8 cellular contexts compared by ENCODE assay signal in the genomic region with DNA sequence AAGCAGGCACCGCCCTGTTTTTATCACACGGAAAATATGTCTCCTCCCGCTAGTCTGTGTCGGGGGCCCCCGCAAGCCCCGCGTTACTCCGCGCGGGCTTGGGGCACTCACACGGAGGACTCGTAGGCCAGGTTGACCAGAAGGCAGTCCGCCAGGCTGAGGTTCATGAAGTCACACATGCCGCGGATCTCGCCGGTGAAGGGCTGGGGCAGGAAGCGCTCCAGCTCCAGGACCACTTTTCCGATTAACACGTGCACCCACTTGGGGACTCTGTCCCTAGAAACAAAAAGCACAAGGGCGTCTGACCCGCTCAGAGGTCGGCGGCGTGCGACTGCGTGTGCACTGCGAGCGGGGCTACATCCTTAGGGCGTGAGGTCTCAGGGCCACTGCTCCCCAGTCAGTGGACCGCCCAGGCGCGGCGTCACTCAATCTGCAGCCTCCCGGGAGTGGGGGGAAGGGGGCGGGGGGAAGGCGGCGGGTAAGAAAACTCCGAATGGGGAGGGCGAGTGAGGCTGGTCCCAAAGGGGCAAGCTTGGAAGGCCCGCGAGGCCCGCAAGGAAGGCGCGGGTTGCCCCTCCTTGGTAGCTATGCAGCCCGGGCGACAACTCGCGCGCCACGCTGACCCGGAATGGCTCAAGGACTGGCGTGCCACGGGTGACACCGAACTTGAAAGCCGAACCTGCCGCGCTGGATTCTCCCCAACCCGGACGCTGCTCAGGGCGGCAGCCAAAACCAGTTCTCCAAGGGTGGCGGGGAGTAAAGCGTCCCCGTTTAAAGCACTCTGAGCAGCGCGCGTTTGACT. TPM values are rescaled to one million over a fixed set of nuclear protein-coding genes. Genes with fewer than 3 reads are reported as not detected.
A peak's percentile ranks its signal among the peaks of the same experiment; 100 is the strongest.
DNase-seq lines count a peak whose midpoint lies in the region; ATAC-seq lines count a peak whose summit lies in the region.

No MANE protein-coding gene starts in this region.

- peak overlapping the region; percentile 96 for H3K4me3 Mint-ChIP-seq in T-helper 17 cell

- no peaks in the 10 kb centered on the region for H3K27me3 ChIP-seq in right cardiac atrium (ENCODE audit: control insufficient read depth, insufficient read depth)
- H3K27me3 ChIP-seq in rectal smooth muscle tissue (ENCODE audit: control insufficient read depth, insufficient read depth, low read length) = no peaks in the 10 kb centered on the region
- no peaks in the 10 kb centered on the region for H3K27me3 ChIP-seq in aorta (ENCODE audit: control insufficient read depth in 1 of 2, insufficient read depth in 2 of 2, low read length in 1 of 2)

- H3K9me3 ChIP-seq in T-helper 17 cell (ENCODE audit: control insufficient read depth, low read length, poor library complexity, severe bottlenecking) = no peaks in the 10 kb centered on the region
- no peaks in the 10 kb centered on the region for H3K9me3 ChIP-seq in right cardiac atrium (ENCODE audit: control insufficient read depth, low read length)
- no peaks in the 10 kb centered on the region for H3K9me3 ChIP-seq in aorta (ENCODE audit: control insufficient read depth, low read length)

- peak overlapping the region; percentile 85 for H3K27ac Mint-ChIP-seq in T-helper 17 cell

- intact Hi-C loops in right cardiac atrium (cut with DNase I) = no loop called here
- intact Hi-C loops in aorta (cut with DNase I) = loop anchor here in 1 of 2 donors (10.0 kb wide), 1 partner anchor 45 kb away; no protein-coding TSS in a partner anchor

- H3K36me3 ChIP-seq in rectal smooth muscle tissue (ENCODE audit: control insufficient read depth, insufficient read depth, low read length) = peaks cover 4% of the 10 kb centered on the region
- H3K36me3 ChIP-seq in aorta (ENCODE audit: control insufficient read depth in 1 of 2, insufficient read depth in 2 of 2, low read length in 1 of 2) = no peaks in the 10 kb centered on the region

- H3K36me3 Mint-ChIP-seq in T-helper 17 cell (ENCODE audit: low read depth) = no peaks in the 10 kb centered on the region

- peaks cover 11% of the 10 kb centered on the region for H3K4me1 Mint-ChIP-seq in T-helper 17 cell

- no peaks in the 10 kb centered on the region for H3K27me3 Mint-ChIP-seq in T-helper 17 cell

- H3K4me3 ChIP-seq in right cardiac atrium (ENCODE audit: low read length) = peak overlapping the region; percentile 77
- H3K4me3 ChIP-seq in rectal smooth muscle tissue (ENCODE audit: low read length) = peak overlapping the region; percentile 91
- H3K4me3 ChIP-seq in aorta (ENCODE audit: low read length in 2 of 2) = peak overlapping the region; percentile 55

- WGBS in right cardiac atrium = under 1% methylated on average over 67 of the region's 67 CpGs
- 0 to 1% methylated on average over 64 to 67 of the region's 67 CpGs for WGBS in aorta, 2 donors

- H3K4me1 ChIP-seq in right cardiac atrium (ENCODE audit: control insufficient read depth, insufficient read depth, low read length) (no peaks in the 10 kb centered on the region), rectal smooth muscle tissue (ENCODE audit: control insufficient read depth, insufficient read depth, low read length) (no peaks in the 10 kb centered on the region), aorta (ENCODE audit: control insufficient read depth in 1 of 2, insufficient read depth in 2 of 2, low read length in 2 of 2) (no peaks in the 10 kb centered on the region)

- peak overlapping the region; percentile 14 for H3K27ac ChIP-seq in right cardiac atrium (ENCODE audit: low read length)
- peak overlapping the region; percentile 59 for H3K27ac ChIP-seq in rectal smooth muscle tissue (ENCODE audit: low read depth, low read length)
- peak overlapping the region in 1 of 2 donors; percentile 15 for H3K27ac ChIP-seq in aorta (ENCODE audit: low read depth in 1 of 2, low read length in 2 of 2)

- ATAC-seq in GM19467 (IDR thresholded peaks at IDR 0.05; ENCODE audit: unreplicated experiment) = peak; percentile 58
- ATAC-seq in T-helper 17 cell = peak; percentile 69
- peak; percentile 91 to 94 for ATAC-seq in right cardiac atrium
- ATAC-seq in aorta (ENCODE audit: low FRiP score) = peak; percentile 90

- DNase-seq in DMS53 (lab: John Stamatoyannopoulos, UW) (peak; percentile 81), HS-27A (ENCODE audit: low read depth) (peak; percentile 22), T-helper 17 cell (peak; percentile 42 to 73 (median 69)), amygdala (lab: John Stamatoyannopoulos, UW) (peak in 50 of 56 donors; percentile 10 to 69 (median 43)), right cardiac atrium (peak; percentile 83 to 93 (median 93)), aorta (peak; percentile 89 to 92)

- H3K9ac ChIP-seq in rectal smooth muscle tissue (ENCODE audit: low read length) = peak overlapping the region; percentile 73

RNA-seq across cellular contexts. Expression of gene NAAA, which starts 0.7 kb away (rescaled TPM):
- total RNA-seq in T-helper 17 cell = 10 to 100 TPM; 50.0 to 65.2 TPM
- 10 to 100 TPM; 15.3 to 18.4 (median 16.4) TPM for total RNA-seq in right cardiac atrium
- polyA plus RNA-seq in right cardiac atrium = 12.7 TPM
- 10 to 100 TPM; 24.9 to 41.4 TPM for total RNA-seq in aorta
- 10 to 100 TPM; 24.8 to 28.2 TPM for polyA plus RNA-seq in aorta

RNA-seq across cellular contexts. Expression of gene PPEF2, which starts 37.8 kb away (rescaled TPM):
- total RNA-seq in T-helper 17 cell (under 1 TPM; 0.10 to 0.15 TPM), right cardiac atrium (not detected), aorta (under 1 TPM; 0.32 to 0.36 TPM)
- polyA plus RNA-seq in right cardiac atrium (not detected), aorta (under 1 TPM in 1 of 2 donors, not detected in 1; 0.15 TPM)

RNA-seq across cellular contexts. Expression of gene SDAD1, which starts 50.7 kb away (rescaled TPM):
- total RNA-seq in T-helper 17 cell (10 to 100 TPM; 42.5 to 44.0 TPM), right cardiac atrium (10 to 100 TPM; 24.0 to 29.6 (median 25.7) TPM), aorta (10 to 100 TPM; 30.2 to 36.5 TPM)
- polyA plus RNA-seq in right cardiac atrium (11.7 TPM), aorta (10 to 100 TPM; 16.0 to 17.2 TPM)

Comparison
In these comparisons a context has a peak if more than half of its experiments do, and no peak if none do; other contexts are left out.
1. DNase-seq: peak in every context shown above with its lines; median percentile 93 in right cardiac atrium; 90 in aorta; 81 in DMS53; 69 in T-helper 17 cell; 43 in amygdala; 22 in HS-27A.